ENCODE assay signal across 8 cellular contexts in genomic region chr22:46036558-46037408, GRCh38. TPM values are rescaled to one million over a fixed set of nuclear protein-coding genes. Genes with fewer than 3 reads are reported as not detected.
DNase-seq lines count a peak whose midpoint lies in the region; ATAC-seq and TF ChIP-seq lines count a peak whose summit lies in the region.

No MANE protein-coding gene starts in this region.

- no peaks in the 10 kb centered on the region for H3K36me3 Mint-ChIP-seq in natural killer cell treated with Interleukin-12 subunit alpha and Interleukin-12 subunit beta and Interleukin-15 and Interleukin-18, amount 100 ng/mL, for 72 hours

- H3K4me3 ChIP-seq in epithelial cell of esophagus (ENCODE audit: low read length): peak overlapping the region; percentile 82

- H3K27ac Mint-ChIP-seq in natural killer cell treated with Interleukin-12 subunit alpha and Interleukin-12 subunit beta and Interleukin-15 and Interleukin-18, amount 100 ng/mL, for 72 hours: peak overlapping the region; percentile 69 to 83

- H3K4me3 Mint-ChIP-seq in natural killer cell treated with Interleukin-12 subunit alpha and Interleukin-12 subunit beta and Interleukin-15 and Interleukin-18, amount 100 ng/mL, for 72 hours: peak overlapping the region; percentile 76

- peaks cover 3 to 15% of the 10 kb centered on the region in 2 donors for H3K4me1 Mint-ChIP-seq in natural killer cell treated with Interleukin-12 subunit alpha and Interleukin-12 subunit beta and Interleukin-15 and Interleukin-18, amount 100 ng/mL, for 72 hours (ENCODE audit: low read depth in 2 of 2)

- no peak for ATAC-seq in natural killer cell treated with Interleukin-12 subunit alpha and Interleukin-12 subunit beta and Interleukin-15 and Interleukin-18, amount 100 ng/mL, for 72 hours

- H3K9me3 Mint-ChIP-seq in natural killer cell treated with Interleukin-12 subunit alpha and Interleukin-12 subunit beta and Interleukin-15 and Interleukin-18, amount 100 ng/mL, for 72 hours: no peaks in the 10 kb centered on the region

- 0 out of 2 replicates have a peak, but pooled peaks have one; percentile 19 for TF ChIP-seq CTCF in GM12874 (IDR thresholded peaks at IDR 0.05; ENCODE audit: insufficient read depth, low read depth, low read length)
- peak; percentile 68 for TF ChIP-seq CTCF in epithelial cell of esophagus (IDR thresholded peaks at IDR 0.05; ENCODE audit: insufficient read depth, low read depth, low read length, missing control alignments)

- H3K27me3 Mint-ChIP-seq in natural killer cell treated with Interleukin-12 subunit alpha and Interleukin-12 subunit beta and Interleukin-15 and Interleukin-18, amount 100 ng/mL, for 72 hours: no peaks in the 10 kb centered on the region

- peak; percentile 62 for DNase-seq in LoVo (ENCODE audit: low spot score)
- peak; percentile 64 for DNase-seq in activated CD4-positive, alpha-beta T cell treated with anti-CD3 and anti-CD28 coated beads, Interleukin-2, amount 50 U/mL, for 1 hour
- DNase-seq in epithelial cell of esophagus (ENCODE audit: low read depth): peak; percentile 81
- no peak for DNase-seq in natural killer cell treated with Interleukin-12 subunit alpha and Interleukin-12 subunit beta and Interleukin-15 and Interleukin-18, amount 100 ng/mL, for 72 hours (ENCODE audit: low spot score)
- no peak for DNase-seq in NCI-H774 (lab: John Stamatoyannopoulos, UW)
- DNase-seq in NCI-H1417 (lab: John Stamatoyannopoulos, UW): no peak
- no peak for DNase-seq in GM19240 (ENCODE audit: insufficient read length, low spot score)

RNA-seq across cellular contexts. Expression of gene WNT7B, which starts 59.8 kb away (rescaled TPM):
- total RNA-seq in natural killer cell treated with Interleukin-12 subunit alpha and Interleukin-12 subunit beta and Interleukin-15 and Interleukin-18, amount 100 ng/mL, for 72 hours: not detected

Comparison
In these comparisons a context has a peak if more than half of its experiments do, and no peak if none do; other contexts are left out.
1. DNase-seq: peak in LoVo (single experiment), activated CD4-positive, alpha-beta T cell treated with anti-CD3 and anti-CD28 coated beads, Interleukin-2, amount 50 U/mL, for 1 hour (single experiment) and epithelial cell of esophagus (single experiment); none in natural killer cell treated with Interleukin-12 subunit alpha and Interleukin-12 subunit beta and Interleukin-15 and Interleukin-18, amount 100 ng/mL, for 72 hours (single experiment), NCI-H774 (single experiment), NCI-H1417 (0 of 3) and GM19240 (single experiment).